In the genomic region with DNA sequence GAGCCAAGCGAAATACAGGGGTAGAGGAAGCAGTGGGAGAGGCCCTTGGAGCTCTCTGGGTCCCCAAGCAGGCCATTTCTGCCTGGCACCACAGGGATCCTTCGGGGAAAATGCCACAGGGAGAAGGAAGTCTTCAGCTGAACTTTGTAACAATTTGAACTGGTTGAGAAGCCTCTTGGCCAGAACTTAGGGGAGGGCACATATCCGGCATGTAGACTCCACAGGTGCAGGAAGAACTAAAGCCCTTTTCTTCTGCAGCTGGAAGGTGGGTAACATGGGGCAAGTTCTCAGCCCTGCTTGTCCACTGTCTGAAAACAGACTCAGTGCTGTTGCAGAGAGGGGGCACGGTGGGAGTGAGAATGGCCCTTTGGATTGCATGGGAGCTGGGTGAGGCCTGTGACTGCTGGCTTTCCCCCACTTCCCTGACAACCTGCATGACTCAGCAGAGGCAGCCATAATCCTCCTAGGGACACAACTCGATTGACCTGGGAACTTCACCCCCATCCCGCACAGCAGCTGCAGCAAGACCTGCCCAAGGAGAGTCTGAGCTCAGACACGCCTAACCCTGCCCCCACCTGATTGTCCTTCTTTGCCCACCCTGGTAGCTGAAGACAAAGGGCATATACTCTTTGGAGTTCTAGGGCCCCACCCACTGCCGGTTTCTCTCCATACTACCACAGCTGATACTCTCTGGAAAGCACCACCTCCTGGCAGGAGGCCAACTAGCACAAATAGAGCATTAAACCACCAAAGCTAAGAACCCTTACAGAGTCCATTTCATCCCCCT, we compare ENCODE assay signal across 1 cellular context.
TF ChIP-seq lines count a peak whose summit lies in the region.

No MANE protein-coding gene starts in this region.

TF ChIP-seq in K562, 482 proteins besides CTCF, POLR2A, EP300 and RAD21 (continued from another document):
- TF ChIP-seq, protein P1, sequence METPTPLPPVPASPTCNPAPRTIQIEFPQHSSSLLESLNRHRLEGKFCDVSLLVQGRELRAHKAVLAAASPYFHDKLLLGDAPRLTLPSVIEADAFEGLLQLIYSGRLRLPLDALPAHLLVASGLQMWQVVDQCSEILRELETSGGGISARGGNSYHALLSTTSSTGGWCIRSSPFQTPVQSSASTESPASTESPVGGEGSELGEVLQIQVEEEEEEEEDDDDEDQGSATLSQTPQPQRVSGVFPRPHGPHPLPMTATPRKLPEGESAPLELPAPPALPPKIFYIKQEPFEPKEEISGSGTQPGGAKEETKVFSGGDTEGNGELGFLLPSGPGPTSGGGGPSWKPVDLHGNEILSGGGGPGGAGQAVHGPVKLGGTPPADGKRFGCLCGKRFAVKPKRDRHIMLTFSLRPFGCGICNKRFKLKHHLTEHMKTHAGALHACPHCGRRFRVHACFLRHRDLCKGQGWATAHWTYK (CRISPR knock-in tag; IDR thresholded peaks at IDR 0.05), result no peak
- TF ChIP-seq ZNF583 (CRISPR knock-in tag; IDR thresholded peaks at IDR 0.05), result 0 out of 2 replicates have a peak, but pooled peaks have one; percentile 20
- peak; percentile 86 for TF ChIP-seq NFE2 (IDR thresholded peaks at IDR 0.05; ENCODE audit: low read depth)
- TF ChIP-seq, protein P2, sequence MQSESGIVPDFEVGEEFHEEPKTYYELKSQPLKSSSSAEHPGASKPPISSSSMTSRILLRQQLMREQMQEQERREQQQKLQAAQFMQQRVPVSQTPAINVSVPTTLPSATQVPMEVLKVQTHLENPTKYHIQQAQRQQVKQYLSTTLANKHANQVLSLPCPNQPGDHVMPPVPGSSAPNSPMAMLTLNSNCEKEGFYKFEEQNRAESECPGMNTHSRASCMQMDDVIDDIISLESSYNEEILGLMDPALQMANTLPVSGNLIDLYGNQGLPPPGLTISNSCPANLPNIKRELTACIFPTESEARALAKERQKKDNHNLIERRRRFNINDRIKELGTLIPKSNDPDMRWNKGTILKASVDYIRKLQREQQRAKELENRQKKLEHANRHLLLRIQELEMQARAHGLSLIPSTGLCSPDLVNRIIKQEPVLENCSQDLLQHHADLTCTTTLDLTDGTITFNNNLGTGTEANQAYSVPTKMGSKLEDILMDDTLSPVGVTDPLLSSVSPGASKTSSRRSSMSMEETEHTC (IDR thresholded peaks at IDR 0.05), result no peak
- no peak for TF ChIP-seq CBFB (CRISPR knock-in tag; IDR thresholded peaks at IDR 0.05)
- no peak for TF ChIP-seq ZNF431 (CRISPR knock-in tag; IDR thresholded peaks at IDR 0.05)
- TF ChIP-seq YY1 (IDR thresholded peaks at IDR 0.05; ENCODE audit: borderline replicate concordance in 1 of 3, control insufficient read depth in 1 of 3, extremely low read depth in 1 of 3, insufficient read depth in 3 of 3, insufficient read length in 1 of 3, insufficient replicate concordance in 2 of 3, low read depth in 1 of 3, low read length in 2 of 3), result peak in 1 of 3 experiments; percentile 46
- TF ChIP-seq, protein P3, sequence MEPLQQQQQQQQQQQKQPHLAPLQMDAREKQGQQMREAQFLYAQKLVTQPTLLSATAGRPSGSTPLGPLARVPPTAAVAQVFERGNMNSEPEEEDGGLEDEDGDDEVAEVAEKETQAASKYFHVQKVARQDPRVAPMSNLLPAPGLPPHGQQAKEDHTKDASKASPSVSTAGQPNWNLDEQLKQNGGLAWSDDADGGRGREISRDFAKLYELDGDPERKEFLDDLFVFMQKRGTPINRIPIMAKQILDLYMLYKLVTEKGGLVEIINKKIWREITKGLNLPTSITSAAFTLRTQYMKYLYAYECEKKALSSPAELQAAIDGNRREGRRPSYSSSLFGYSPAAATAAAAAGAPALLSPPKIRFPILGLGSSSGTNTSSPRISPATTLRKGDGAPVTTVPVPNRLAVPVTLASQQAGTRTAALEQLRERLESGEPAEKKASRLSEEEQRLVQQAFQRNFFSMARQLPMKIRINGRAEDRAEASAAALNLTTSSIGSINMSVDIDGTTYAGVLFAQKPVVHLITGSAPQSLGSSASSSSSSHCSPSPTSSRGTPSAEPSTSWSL (CRISPR knock-in tag; IDR thresholded peaks at IDR 0.05; ENCODE audit: borderline replicate concordance), result no peak
- no peak for TF ChIP-seq MIER1 (IDR thresholded peaks at IDR 0.05; ENCODE audit: low read depth)
- TF ChIP-seq ZNF76 (CRISPR knock-in tag; IDR thresholded peaks at IDR 0.05; ENCODE audit: borderline replicate concordance), result no peak
- TF ChIP-seq, protein P4, sequence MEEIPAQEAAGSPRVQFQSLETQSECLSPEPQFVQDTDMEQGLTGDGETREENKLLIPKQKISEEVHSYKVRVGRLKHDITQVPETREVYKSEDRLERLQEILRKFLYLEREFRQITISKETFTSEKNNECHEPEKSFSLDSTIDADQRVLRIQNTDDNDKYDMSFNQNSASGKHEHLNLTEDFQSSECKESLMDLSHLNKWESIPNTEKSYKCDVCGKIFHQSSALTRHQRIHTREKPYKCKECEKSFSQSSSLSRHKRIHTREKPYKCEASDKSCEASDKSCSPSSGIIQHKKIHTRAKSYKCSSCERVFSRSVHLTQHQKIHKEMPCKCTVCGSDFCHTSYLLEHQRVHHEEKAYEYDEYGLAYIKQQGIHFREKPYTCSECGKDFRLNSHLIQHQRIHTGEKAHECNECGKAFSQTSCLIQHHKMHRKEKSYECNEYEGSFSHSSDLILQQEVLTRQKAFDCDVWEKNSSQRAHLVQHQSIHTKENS (CRISPR knock-in tag; IDR thresholded peaks at IDR 0.05), result no peak
- no peak for TF ChIP-seq ZNF212 (CRISPR knock-in tag; IDR thresholded peaks at IDR 0.05)
- no peak for TF ChIP-seq NCOA2 (IDR thresholded peaks at IDR 0.05; ENCODE audit: partially characterized antibody in 2 of 2)
- no peak for TF ChIP-seq FIP1L1 (IDR thresholded peaks at IDR 0.05; ENCODE audit: low read depth, low read length, poor library complexity, severe bottlenecking)
- TF ChIP-seq CBX5 (IDR thresholded peaks at IDR 0.05; ENCODE audit: borderline replicate concordance, low read depth), result no peak
- no peak for TF ChIP-seq POLR3G (IDR thresholded peaks at IDR 0.05; ENCODE audit: extremely low read depth, insufficient read length, insufficient replicate concordance)
- TF ChIP-seq MAZ (CRISPR knock-in tag; conservative IDR thresholded peaks at IDR 0.05 in 1 of 2, IDR thresholded peaks at IDR 0.05 in 1 of 2), result no peak
- TF ChIP-seq TARDBP (IDR thresholded peaks at IDR 0.05), result no peak
- TF ChIP-seq NFE2L1 (tag; IDR thresholded peaks at IDR 0.05; ENCODE audit: borderline replicate concordance, low read depth), result peak; percentile 47; the same call in 1 of the 2 replicates
- no peak for TF ChIP-seq SP1 (CRISPR knock-in tag; IDR thresholded peaks at IDR 0.05)
- no peak for TF ChIP-seq RHOXF2B (CRISPR knock-in tag; conservative IDR thresholded peaks at IDR 0.05)
- no peak for TF ChIP-seq PML (IDR thresholded peaks at IDR 0.05; ENCODE audit: low read length)
- TF ChIP-seq NFATC3 (IDR thresholded peaks at IDR 0.05), result no peak
- TF ChIP-seq DNMT1 (IDR thresholded peaks at IDR 0.05), result no peak
- TF ChIP-seq NFIX (CRISPR knock-in tag; IDR thresholded peaks at IDR 0.05; ENCODE audit: low read depth), result peak; percentile 68
- TF ChIP-seq SMARCB1 (IDR thresholded peaks at IDR 0.05; ENCODE audit: insufficient read length, low read depth), result no peak
- no peak for TF ChIP-seq DPF2 (IDR thresholded peaks at IDR 0.05)
- no peak for TF ChIP-seq NRF1 (conservative IDR thresholded peaks at IDR 0.05 in 1 of 2, IDR thresholded peaks at IDR 0.05 in 1 of 2)
- TF ChIP-seq PRPF4 (IDR thresholded peaks at IDR 0.05; ENCODE audit: insufficient read depth, low read depth, low read length, poor library complexity, severe bottlenecking), result no peak
- TF ChIP-seq, protein P5, sequence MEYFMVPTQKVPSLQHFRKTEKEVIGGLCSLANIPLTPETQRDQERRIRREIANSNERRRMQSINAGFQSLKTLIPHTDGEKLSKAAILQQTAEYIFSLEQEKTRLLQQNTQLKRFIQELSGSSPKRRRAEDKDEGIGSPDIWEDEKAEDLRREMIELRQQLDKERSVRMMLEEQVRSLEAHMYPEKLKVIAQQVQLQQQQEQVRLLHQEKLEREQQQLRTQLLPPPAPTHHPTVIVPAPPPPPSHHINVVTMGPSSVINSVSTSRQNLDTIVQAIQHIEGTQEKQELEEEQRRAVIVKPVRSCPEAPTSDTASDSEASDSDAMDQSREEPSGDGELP (CRISPR knock-in tag; IDR thresholded peaks at IDR 0.05; ENCODE audit: borderline replicate concordance), result peak; percentile 52; the same call in 1 of the 2 replicates
